Comparison of ENCODE assay signal across 9 cellular contexts in the genomic region with DNA sequence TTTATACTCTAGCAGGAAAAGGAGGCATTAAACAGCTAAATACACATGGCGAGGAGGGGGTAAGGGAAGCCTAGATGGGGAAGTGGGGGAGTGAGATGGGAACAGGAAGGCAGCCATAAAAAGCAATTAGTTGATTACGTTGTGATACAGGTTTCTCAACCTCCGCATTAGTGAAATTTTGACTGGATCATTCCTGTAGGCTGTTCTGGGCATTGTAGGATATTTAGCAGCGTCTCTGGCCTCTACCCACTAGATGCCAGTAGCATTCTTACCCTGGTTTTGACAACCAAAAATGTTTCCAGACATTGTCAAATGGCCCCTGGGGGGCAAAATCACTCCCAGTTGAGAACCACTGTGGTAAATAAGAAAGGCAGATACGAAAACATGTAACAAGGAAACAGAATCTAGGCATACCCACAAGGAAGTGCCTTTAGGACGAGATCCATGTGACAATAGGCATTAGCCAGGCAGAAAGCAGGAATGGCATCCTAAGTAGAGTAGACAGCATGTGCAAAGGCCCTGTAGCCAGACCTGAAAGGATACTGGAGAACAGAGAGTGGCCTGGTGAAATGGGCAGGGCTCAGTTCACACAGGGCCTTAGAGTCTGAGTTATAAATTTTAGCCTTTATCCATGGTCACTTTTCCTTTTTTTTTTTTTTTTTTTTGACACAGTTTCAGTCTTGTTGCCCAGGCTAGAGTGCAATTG. TPM values are rescaled to one million over a fixed set of nuclear protein-coding genes. Genes with fewer than 3 reads are reported as not detected.
DNase-seq lines count a peak whose midpoint lies in the region; ATAC-seq, FAIRE-seq and TF ChIP-seq lines count a peak whose summit lies in the region.
"Had no signal": no experiment of that assay in that cellular context is flagged by ENCODE, and none has a peak within 500 bp of the region (broad histone marks: within the 10 kb centered on the region; RNA-seq: fewer than 3 reads in every experiment).

No MANE protein-coding gene starts in this region.

- DNase-seq in HT-29 (ENCODE audit: low spot score) (peak; percentile 23), Panc1 (ENCODE audit: low read depth, low spot score) (no peak), small intestine (peak; percentile 21), BE2C (no peak), MV-4-11 (lab: John Stamatoyannopoulos, UW) (no peak), posterior cingulate gyrus (no peak)
- DNase-seq: activated effector memory CD4-positive, alpha-beta T cell treated with anti-CD3 and anti-CD28 coated beads, Interleukin-2, amount 50 U/mL, for 16 hours; stimulated activated naive CD4-positive, alpha-beta T cell treated with Interleukin-2 at 50 U/mL for 16 hours had no signal

- BruUV-seq in Panc1 (replicated peaks; lab: Mats Ljungman, UMichigan), result no TSS peak

- in situ Hi-C loops in Panc1 (cut with HindIII; ENCODE audit: low pct_unique_long_range_greater_than_20kb, low sequenced_read_pairs), result loop anchor here (10.0 kb wide), 1 partner anchor 160 kb away; no protein-coding TSS in a partner anchor

- H3K9me3 ChIP-seq in Panc1 (ENCODE audit: control insufficient read depth, insufficient read depth, low read depth, low read length), result no peaks in the 10 kb centered on the region
- no peaks in the 10 kb centered on the region for H3K9me3 ChIP-seq in small intestine (ENCODE audit: control insufficient read depth, low read depth)
- no peaks in the 10 kb centered on the region for H3K9me3 ChIP-seq in BE2C

- ATAC-seq in Panc1 (peak; percentile 40; the same call in 1 of the 2 replicates), esophagus mucosa (peak; percentile 55)

- peak overlapping the region; percentile 90 for H3K27ac ChIP-seq in Panc1 (ENCODE audit: low read length)
- H3K27ac ChIP-seq in small intestine (ENCODE audit: low read depth in 1 of 2, low read length in 1 of 2), result peak overlapping the region; percentile 52 to 62

- intact Hi-C loops in Panc1 (cut with micrococcal nuclease; ENCODE audit: unreplicated experiment) (loop anchor here (5.0 kb wide), 1 partner anchor 88 kb away; no protein-coding TSS in a partner anchor), posterior cingulate gyrus (cut with DNase I) (no loop called here)

- H3K4me3 ChIP-seq in Panc1 (ENCODE audit: low read depth in 2 of 2, low read length in 2 of 2), result no peak overlapping the region; a peak in 2 of 4 replicates
- H3K4me3 ChIP-seq in small intestine (ENCODE audit: low read depth in 1 of 2, low read length in 2 of 2), result no peak overlapping the region
- no peak overlapping the region for H3K4me3 ChIP-seq in BE2C (ENCODE audit: low read depth, low read length)

- no peaks in the 10 kb centered on the region for H3K27me3 ChIP-seq in Panc1 (ENCODE audit: control insufficient read depth, insufficient read depth, low read length)
- no peaks in the 10 kb centered on the region for H3K27me3 ChIP-seq in small intestine (ENCODE audit: control insufficient read depth in 2 of 2, insufficient read depth in 2 of 2, low read length in 2 of 2)
- H3K27me3 ChIP-seq in BE2C, result no peaks in the 10 kb centered on the region

- WGBS in small intestine, 3 donors, result 48 to 62% (median 56%) methylated on average over 6 of the region's 6 CpGs

- POLR2A ChIA-PET in Panc1 (lab: Charles Lee), result interaction anchor here (0.6 to 0.7 kb wide), 2 partner anchors 29 to 576 kb away, joined by 3 read pairs; no protein-coding TSS in a partner anchor

- no peaks in the 10 kb centered on the region for H3K36me3 ChIP-seq in Panc1 (ENCODE audit: control insufficient read depth, insufficient read depth, low read length)
- no peaks in the 10 kb centered on the region for H3K36me3 ChIP-seq in small intestine (ENCODE audit: control insufficient read depth in 2 of 2, insufficient read depth in 2 of 2, low read length in 2 of 2)
- no peaks in the 10 kb centered on the region for H3K36me3 ChIP-seq in BE2C

- TF ChIP-seq CTCF in Panc1 (IDR thresholded peaks at IDR 0.05) (peak; percentile 52; the same call in 1 of the 2 replicates), BE2C (IDR thresholded peaks at IDR 0.05; ENCODE audit: low read depth, low read length) (no peak)

- no peak for FAIRE-seq in small intestine (lab: Jason Lieb, UNC)

- CTCF ChIA-PET in Panc1 (lab: Charles Lee), result interaction anchor here (0.9 kb wide), 1 partner anchor 93 kb away, joined by 4 read pairs; no protein-coding TSS in a partner anchor

- H3K4me1 ChIP-seq in Panc1 (ENCODE audit: control insufficient read depth, insufficient read depth, low read length), result no peaks in the 10 kb centered on the region
- peaks cover 0 to 3% of the 10 kb centered on the region in 2 donors for H3K4me1 ChIP-seq in small intestine (ENCODE audit: control insufficient read depth in 2 of 2, insufficient read depth in 1 of 2, low read depth in 1 of 2, low read length in 1 of 2)
- H3K4me1 ChIP-seq in BE2C, result no peaks in the 10 kb centered on the region

RNA-seq across cellular contexts. Expression of a gene that starts 25.8 kb away (rescaled TPM):
- 36.6 and 37.5 TPM in 2 replicates for total RNA-seq in HT-29 (2014; rRNA removed; shearing (Covaris generic))
- 42.2 TPM for total RNA-seq in Panc1 (2021; ENCODE audit: unreplicated experiment)
- polyA plus RNA-seq in Panc1 (2012; ENCODE audit: insufficient read length), result 27.3 TPM
- total RNA-seq in esophagus mucosa, result 23.3 TPM
- 10 to 100 TPM in 1 of 3 donors, 1 to 10 TPM in 2; 6.5 to 16.6 (median 8.6) TPM for polyA plus RNA-seq in small intestine
- 58.1 TPM for polyA plus RNA-seq in BE2C (2012; ENCODE audit: insufficient read depth, insufficient read length, low read depth)

Comparison
In these comparisons a context has a peak if more than half of its experiments do, and no peak if none do; other contexts are left out.
1. DNase-seq: peak in HT-29 (single experiment) and small intestine (single experiment); none in Panc1 (single experiment), BE2C (single experiment), MV-4-11 (single experiment) and posterior cingulate gyrus (0 of 10).